24 cellular contexts compared by ENCODE assay signal in the genomic region with DNA sequence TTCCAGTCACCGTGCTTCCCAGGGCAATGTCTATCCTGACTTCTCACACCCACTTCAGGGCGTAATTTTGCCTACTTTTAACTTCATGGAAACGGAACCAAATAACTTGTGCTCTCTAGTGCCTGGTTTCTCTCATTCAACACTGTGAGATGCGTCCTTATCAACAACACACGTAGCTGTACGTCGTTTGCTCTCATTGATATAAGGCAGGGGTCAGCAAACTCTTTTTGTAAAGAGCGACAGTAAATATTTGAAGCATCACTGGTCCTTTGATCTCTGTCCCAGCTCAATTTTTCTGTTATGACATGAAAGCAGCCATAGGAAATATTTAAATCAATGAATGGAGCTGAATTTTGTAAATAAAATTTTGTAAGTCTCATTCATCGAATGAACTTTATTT.
"Had no signal": no experiment of that assay in that cellular context is flagged by ENCODE, and none has a peak within 500 bp of the region (broad histone marks: within the 10 kb centered on the region; RNA-seq: fewer than 3 reads in every experiment).

No MANE protein-coding gene starts in this region.

- H3K36me3 ChIP-seq: esophagus muscularis mucosa, gastroesophageal sphincter, heart left ventricle, left lung, lower lobe of right lung had no signal

- H2AFZ ChIP-seq: hepatocyte had no signal

- H3K4me1 ChIP-seq: esophagus muscularis mucosa, gastroesophageal sphincter, heart left ventricle, left lung, lower lobe of right lung had no signal

- H3K27me3 ChIP-seq: foreskin keratinocyte, hepatocyte, left lung had no signal

- H3K27ac ChIP-seq: coronary artery, dorsolateral prefrontal cortex, esophagus muscularis mucosa, foreskin keratinocyte, gastroesophageal sphincter, heart left ventricle, hepatocyte, left lung, lower lobe of right lung had no signal

- H3K4me3 ChIP-seq: coronary artery, dorsolateral prefrontal cortex, esophagus muscularis mucosa, gastroesophageal sphincter, heart left ventricle, hepatocyte, left lung, lower lobe of right lung had no signal

- DNase-seq: dermis blood vessel endothelial cell; dorsolateral prefrontal cortex; effector CD4-positive, alpha-beta T cell; effector memory CD4-positive, alpha-beta T cell; foreskin keratinocyte; heart left ventricle; hypothalamus; immature natural killer cell; islet precursor cell; kidney; kidney glomerular epithelial cell; left lung; left ventricle myocardium superior; lower lobe of right lung; mesenchymal stem cell; midbrain; naive thymus-derived CD4-positive, alpha-beta T cell had no signal

- H3K4me2 ChIP-seq: hepatocyte had no signal

- H3K9me3 ChIP-seq: lower lobe of right lung had no signal

- FAIRE-seq: colon, endothelial cell of umbilical vein, frontal cortex, kidney had no signal

- H3K79me2 ChIP-seq: hepatocyte had no signal

- ATAC-seq: foreskin keratinocyte; gastroesophageal sphincter; heart left ventricle; left lung; left ventricle myocardium superior; lower lobe of right lung; naive thymus-derived CD4-positive, alpha-beta T cell had no signal
